Comparison of ENCODE assay signal across 1 cellular context in genomic region chr19:34404109-34404909, GRCh38.
TF ChIP-seq lines count a peak whose summit lies in the region.

Gene PDCD2L (plus strand): TSS chr19:34404399. CDS start chr19:34404431, 32 bp downstream.

TF ChIP-seq in HepG2, 621 proteins besides CTCF, POLR2A, EP300 and RAD21 (continued from another document and continues in another):
- TF ChIP-seq IRF9 (CRISPR knock-in tag; IDR thresholded peaks at IDR 0.05; ENCODE audit: borderline replicate concordance) (peak; percentile 91; the same call in 1 of the 2 replicates), SPEN (CRISPR knock-in tag; IDR thresholded peaks at IDR 0.05; ENCODE audit: low read depth) (peak; percentile 67), SP2 (CRISPR knock-in tag; IDR thresholded peaks at IDR 0.05) (no peak), FOSL1 (CRISPR knock-in tag; IDR thresholded peaks at IDR 0.05; ENCODE audit: borderline replicate concordance) (peak; percentile 48; the same call in 1 of the 2 replicates), PHB2 (IDR thresholded peaks at IDR 0.05; ENCODE audit: partially characterized antibody) (no peak), DNMT1 (CRISPR knock-in tag; IDR thresholded peaks at IDR 0.05) (no peak), AGO2 (optimal IDR thresholded peaks at IDR 0.05; ENCODE audit: low read depth, low read length) (peak; percentile 76), ZFP90 (CRISPR knock-in tag; IDR thresholded peaks at IDR 0.05; ENCODE audit: borderline replicate concordance) (peak; percentile 86), ASH2L (IDR thresholded peaks at IDR 0.05; ENCODE audit: insufficient read length, low read depth, low read length) (peak; percentile 91), SSRP1 (CRISPR knock-in tag; IDR thresholded peaks at IDR 0.05) (no peak), CEBPZ (IDR thresholded peaks at IDR 0.05; ENCODE audit: low read length) (no peak), ZSCAN20 (CRISPR knock-in tag; IDR thresholded peaks at IDR 0.05; ENCODE audit: borderline replicate concordance) (peak; percentile 47), ZBTB21 (CRISPR knock-in tag; IDR thresholded peaks at IDR 0.05) (no peak), SP4 (CRISPR knock-in tag; IDR thresholded peaks at IDR 0.05) (no peak; the same call in 1 of the 2 replicates), BCLAF1 (IDR thresholded peaks at IDR 0.05) (no peak), XRCC5 (optimal IDR thresholded peaks at IDR 0.05; ENCODE audit: low read length) (no peak), ZSCAN12 (CRISPR knock-in tag; IDR thresholded peaks at IDR 0.05) (peak; percentile 95), ZNF777 (CRISPR knock-in tag; IDR thresholded peaks at IDR 0.05) (no peak; the same call in 1 of the 2 replicates), ZNF574 (CRISPR knock-in tag; IDR thresholded peaks at IDR 0.05) (peak; percentile 78), LRRFIP1 (CRISPR knock-in tag; conservative IDR thresholded peaks at IDR 0.05) (no peak), ZNF746 (CRISPR knock-in tag; IDR thresholded peaks at IDR 0.05) (no peak), SP140L (CRISPR knock-in tag; IDR thresholded peaks at IDR 0.05; ENCODE audit: borderline replicate concordance) (peak; percentile 81; the same call in 1 of the 2 replicates), ZNF484 (CRISPR knock-in tag; IDR thresholded peaks at IDR 0.05; ENCODE audit: borderline replicate concordance, low read depth) (peak; percentile 60; the same call in 1 of the 2 replicates), ZNF766 (CRISPR knock-in tag; IDR thresholded peaks at IDR 0.05; ENCODE audit: borderline replicate concordance) (peak; percentile 87; the same call in 1 of the 2 replicates), NR2C2 (CRISPR knock-in tag; IDR thresholded peaks at IDR 0.05; ENCODE audit: borderline replicate concordance) (peak; percentile 55), ZMYM4 (CRISPR knock-in tag; IDR thresholded peaks at IDR 0.05) (peak; percentile 76; the same call in 1 of the 2 replicates), HNF1A (IDR thresholded peaks at IDR 0.05; ENCODE audit: low read depth) (no peak), HNF1A (CRISPR knock-in tag; IDR thresholded peaks at IDR 0.05; ENCODE audit: borderline replicate concordance) (peak; percentile 23; the same call in 1 of the 2 replicates), MAX (IDR thresholded peaks at IDR 0.05) (peak; percentile 86), BRCA1 (CRISPR knock-in tag; IDR thresholded peaks at IDR 0.05) (peak; percentile 35; the same call in 1 of the 2 replicates), HOXA5 (CRISPR knock-in tag; IDR thresholded peaks at IDR 0.05) (peak; percentile 88; the same call in 1 of the 2 replicates), ZBTB49 (CRISPR knock-in tag; IDR thresholded peaks at IDR 0.05; ENCODE audit: borderline replicate concordance) (no peak), PBX3 (CRISPR knock-in tag; IDR thresholded peaks at IDR 0.05; ENCODE audit: borderline replicate concordance) (peak; percentile 87), ZNF12 (CRISPR knock-in tag; IDR thresholded peaks at IDR 0.05) (no peak; the same call in 1 of the 2 replicates), ZNF253 (CRISPR knock-in tag; IDR thresholded peaks at IDR 0.05; ENCODE audit: borderline replicate concordance) (0 out of 2 replicates have a peak, but pooled peaks have one; percentile 61)
